ENCODE assay signal across 30 cellular contexts in the genomic region with DNA sequence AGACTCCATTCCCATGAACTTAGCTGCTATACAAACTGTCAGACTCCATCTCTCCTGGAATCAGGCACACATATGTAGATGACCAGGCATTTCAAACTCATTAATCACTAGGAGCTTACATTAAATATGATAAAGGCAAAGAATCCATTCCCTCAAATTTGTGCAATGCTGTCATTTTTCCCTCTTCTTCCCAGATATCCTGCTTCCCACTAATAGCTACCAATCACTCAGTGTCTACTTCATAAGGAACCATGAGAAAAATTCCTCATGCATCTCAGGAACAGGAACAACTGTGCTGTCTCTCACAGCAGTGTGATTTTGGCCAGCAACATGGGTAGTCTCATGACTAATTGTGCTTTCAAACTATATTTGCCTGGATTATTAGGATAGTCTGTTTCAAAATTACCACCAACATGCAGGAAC.
DNase-seq lines count a peak whose midpoint lies in the region; ATAC-seq, FAIRE-seq and TF ChIP-seq lines count a peak whose summit lies in the region.
"Had no signal": no experiment of that assay in that cellular context is flagged by ENCODE, and none has a peak within 500 bp of the region (broad histone marks: within the 10 kb centered on the region; RNA-seq: fewer than 3 reads in every experiment).

No MANE protein-coding gene starts in this region.

- DNase-seq in H54 (ENCODE audit: insufficient read length, low spot score) (no peak), RWPE2 (ENCODE audit: low spot score) (no peak), fibroblast of lung (ENCODE audit: low read depth in 2 of 2) (peak in 1 of 2 donors; percentile 50), pons (ENCODE audit: low spot score) (no peak), retina (no peak)
- DNase-seq: activated B cell treated with CpG ODN at 0.5 μM for 24 hours; activated CD4-positive, alpha-beta T cell treated with anti-CD3 and anti-CD28 coated beads, Interleukin-2, amount 50 U/mL, for 4 hours; activated CD8-positive, alpha-beta memory T cell treated with anti-CD3 and anti-CD28 coated beads, Interleukin-2, amount 50 U/mL, for 4 hours; CD8-positive, alpha-beta memory T cell; DMS153; erythroblast; GDM1; GOT3; hypothalamus; left ventricle myocardium inferior; midbrain; NCI-H1417; NCI-H2081 treated with DMSO at 0.1 percent for 48 hours; NCI-H82; ovary; right cardiac atrium; SHP77; stimulated activated naive CD4-positive, alpha-beta T cell treated with Interleukin-2 at 50 U/mL for 16 hours; thyroid gland had no signal

- H3K27ac ChIP-seq in RWPE2 (ENCODE audit: poor library complexity, severe bottlenecking): peak overlapping the region; percentile 100
- no peak overlapping the region for H3K27ac ChIP-seq in fibroblast of lung (ENCODE audit: insufficient read depth, low read length)
- H3K27ac ChIP-seq: left ventricle myocardium inferior, ovary, thyroid gland had no signal

- FAIRE-seq in H54 (lab: Jason Lieb, UNC): peak; percentile 72
- FAIRE-seq: GM18507, HepG2 had no signal

- H3K36me3 ChIP-seq in RWPE2 (ENCODE audit: low read depth) (peaks cover 68% of the 10 kb centered on the region), fibroblast of lung (ENCODE audit: control insufficient read depth, insufficient read depth, low read length) (no peaks in the 10 kb centered on the region), skeletal muscle satellite cell (ENCODE audit: insufficient read depth, low read length) (no peaks in the 10 kb centered on the region)
- H3K36me3 ChIP-seq: left ventricle myocardium inferior, ovary, thyroid gland had no signal

- TF ChIP-seq CTCF in RWPE2 (IDR thresholded peaks at IDR 0.05; ENCODE audit: poor library complexity, severe bottlenecking) (no peak), fibroblast of lung (conservative IDR thresholded peaks at IDR 0.05 in 1 of 2, IDR thresholded peaks at IDR 0.05 in 1 of 2; ENCODE audit: low read depth in 1 of 2, low read length in 2 of 2) (no peak)

- H3K9me3 ChIP-seq in RWPE2 (ENCODE audit: severe bottlenecking) (no peaks in the 10 kb centered on the region), fibroblast of lung (ENCODE audit: control insufficient read depth, insufficient read depth, low read depth, low read length) (no peaks in the 10 kb centered on the region), skeletal muscle satellite cell (replicated peaks; ENCODE audit: low read length) (no peaks in the 10 kb centered on the region)
- H3K9me3 ChIP-seq: left ventricle myocardium inferior, ovary, thyroid gland had no signal

- TF ChIP-seq POLR2A in H54 (IDR thresholded peaks at IDR 0.05; ENCODE audit: low read depth, low read length): no peak

- H3K4me3 ChIP-seq in RWPE2 (ENCODE audit: severe bottlenecking) (no peak overlapping the region), fibroblast of lung (replicated peaks in 1 of 4; ENCODE audit: control extremely low read depth in 1 of 4, insufficient read depth in 1 of 4, low read depth in 3 of 4, low read length in 4 of 4) (no peak overlapping the region), skeletal muscle satellite cell (ENCODE audit: low read length) (no peak overlapping the region)
- H3K4me3 ChIP-seq: left ventricle myocardium inferior, ovary, thyroid gland had no signal

- H3K79me2 ChIP-seq in fibroblast of lung (ENCODE audit: control insufficient read depth, insufficient read depth, low read length): no peaks in the 10 kb centered on the region

- H2AFZ ChIP-seq in fibroblast of lung (ENCODE audit: low read length): peak overlapping the region; percentile 40

- H3K4me1 ChIP-seq in RWPE2 (ENCODE audit: insufficient read depth, poor library complexity, severe bottlenecking) (peaks cover 90% of the 10 kb centered on the region), fibroblast of lung (ENCODE audit: control insufficient read depth, extremely low read depth, insufficient read depth, low read length) (peaks cover 3% of the 10 kb centered on the region), skeletal muscle satellite cell (ENCODE audit: control insufficient read depth, insufficient read depth, low read length) (peaks cover 67% of the 10 kb centered on the region)
- H3K4me1 ChIP-seq: thyroid gland had no signal

- no peaks in the 10 kb centered on the region for H4K20me1 ChIP-seq in fibroblast of lung (ENCODE audit: control insufficient read depth, extremely low read depth, insufficient read depth, low read length)

- H3K4me2 ChIP-seq in fibroblast of lung (ENCODE audit: extremely low read depth, insufficient read depth, low read length) (no peak overlapping the region), skeletal muscle satellite cell (ENCODE audit: low read length) (no peak overlapping the region)

- H3K27me3 ChIP-seq in RWPE2 (ENCODE audit: insufficient read depth, poor library complexity, severe bottlenecking): no peaks in the 10 kb centered on the region
- H3K27me3 ChIP-seq in fibroblast of lung (ENCODE audit: control insufficient read depth, insufficient read depth, low read length): no peaks in the 10 kb centered on the region
- no peaks in the 10 kb centered on the region for H3K27me3 ChIP-seq in skeletal muscle satellite cell (ENCODE audit: control insufficient read depth, insufficient read depth, low read length)
- H3K27me3 ChIP-seq: ovary, thyroid gland had no signal

- no peak overlapping the region for H3K9ac ChIP-seq in fibroblast of lung (ENCODE audit: insufficient read depth, low read length)
- peak overlapping the region; percentile 6 for H3K9ac ChIP-seq in skeletal muscle satellite cell (ENCODE audit: low read depth, low read length)

- ATAC-seq in RWPE2 (ENCODE audit: low read depth) (peak; percentile 22; the same call in 1 of the 3 replicates), HG03280 (IDR thresholded peaks at IDR 0.05; ENCODE audit: unreplicated experiment) (no peak)
- ATAC-seq: activated T-helper 17 cell treated with anti-CD3 and anti-CD28 coated beads, Interleukin-2, amount 50 U/mL, for 72 hours; HepG2; natural killer cell treated with Interleukin-12 subunit alpha and Interleukin-12 subunit beta and Interleukin-15 and Interleukin-18, amount 100 ng/mL, for 72 hours; right cardiac atrium had no signal
